8 cellular contexts compared by ENCODE assay signal in the genomic region with DNA sequence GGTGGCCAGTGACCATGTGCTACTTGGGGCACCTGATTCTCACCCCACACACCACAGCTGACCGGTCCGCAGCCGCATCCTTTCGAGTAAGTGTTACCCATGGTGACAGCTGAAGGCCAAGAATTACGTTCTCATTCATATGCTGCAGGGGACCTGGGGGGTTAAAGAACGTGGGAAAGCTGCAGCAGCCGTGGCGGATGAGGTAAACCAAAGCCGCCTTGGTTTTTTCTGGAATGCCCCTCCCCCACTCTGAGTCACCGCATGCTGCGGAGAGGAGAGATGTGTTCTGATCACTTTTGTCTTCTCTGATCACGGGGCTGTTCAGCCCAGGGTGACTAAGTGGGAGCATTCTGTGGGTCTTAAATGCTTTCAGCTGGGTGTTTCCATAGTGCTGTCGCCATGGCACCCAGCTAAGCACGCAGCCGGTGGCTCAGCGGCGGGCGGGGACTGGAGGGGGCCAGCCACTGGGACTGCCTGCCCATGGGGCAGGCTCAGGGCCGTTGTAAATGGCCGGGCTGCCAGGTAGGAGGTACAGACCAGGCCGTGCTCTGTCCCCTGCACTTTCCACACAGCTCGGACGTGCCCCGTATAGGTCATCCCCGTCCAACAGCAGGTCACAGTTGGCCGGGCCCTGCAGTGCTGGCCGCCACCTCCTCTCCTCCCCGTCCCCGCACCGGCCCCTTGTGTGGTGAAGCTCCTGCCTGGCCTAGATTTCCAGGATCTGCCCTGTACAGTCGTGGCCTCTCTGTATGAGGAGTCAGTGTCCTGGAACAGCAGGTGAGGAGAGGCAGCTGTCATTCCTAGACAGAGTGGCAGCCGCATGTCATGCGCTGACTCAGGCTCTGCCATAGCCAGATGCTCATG.
A peak's percentile ranks its signal among the peaks of the same experiment; 100 is the strongest.
DNase-seq lines count a peak whose midpoint lies in the region; ATAC-seq and TF ChIP-seq lines count a peak whose summit lies in the region.

No MANE protein-coding gene starts in this region.

- H3K9me3 Mint-ChIP-seq in effector memory CD8-positive, alpha-beta T cell, result no peaks in the 10 kb centered on the region

- no peaks in the 10 kb centered on the region for H3K27me3 Mint-ChIP-seq in effector memory CD8-positive, alpha-beta T cell

- ATAC-seq in HG03095 (IDR thresholded peaks at IDR 0.05; ENCODE audit: unreplicated experiment), result peak; percentile 49
- peak; percentile 91 for ATAC-seq in effector memory CD8-positive, alpha-beta T cell (replicated peaks)
- ATAC-seq in HG03039 (IDR thresholded peaks at IDR 0.05; ENCODE audit: unreplicated experiment), result no peak

- POLR2A ChIA-PET in GM10248 (lab: Yijun Ruan, JAX), result no interaction called here

- no peak for TF ChIP-seq CTCF in GM10248 (IDR thresholded peaks at IDR 0.05; ENCODE audit: control extremely low read depth, extremely low read depth, low read depth, missing control alignments)

- peaks cover 16% of the 10 kb centered on the region for H3K36me3 Mint-ChIP-seq in effector memory CD8-positive, alpha-beta T cell (ENCODE audit: insufficient read depth)

- H3K4me3 Mint-ChIP-seq in effector memory CD8-positive, alpha-beta T cell, result peak overlapping the region; percentile 69 to 83

- CTCF ChIA-PET in GM10248 (lab: Yijun Ruan, JAX), result interaction anchor here (1.0 to 1.4 kb wide), 2 partner anchors 8 to 71 kb away, joined by 3 to 4 read pairs; no protein-coding TSS in a partner anchor

- peak overlapping the region; percentile 94 to 98 for H3K27ac Mint-ChIP-seq in effector memory CD8-positive, alpha-beta T cell

- DNase-seq in NCI-H748 (lab: John Stamatoyannopoulos, UW; ENCODE audit: unreplicated experiment) (peak; percentile 85), middle frontal gyrus (ENCODE audit: extremely low spot score, low spot score) (peak; percentile 86), GM10248 (ENCODE audit: extremely low spot score) (no peak)
- DNase-seq in activated CD8-positive, alpha-beta memory T cell treated with anti-CD3 and anti-CD28 coated beads for 48 hours (ENCODE audit: low read depth in 2 of 3, low spot score in 2 of 3), result peak; percentile 76 to 90 (median 89)
- peak; percentile 94 to 98 (median 96) for DNase-seq in effector memory CD8-positive, alpha-beta T cell
- peak; percentile 62 for DNase-seq in stimulated activated CD8-positive, alpha-beta memory T cell treated with anti-CD3 and anti-CD28 coated beads, Interleukin-15, amount 100 ng/mL, for 24 hours (ENCODE audit: low read depth)

- peaks cover 32 to 50% of the 10 kb centered on the region in 2 donors for H3K4me1 Mint-ChIP-seq in effector memory CD8-positive, alpha-beta T cell (ENCODE audit: low read depth in 2 of 2)
